Comparison of ENCODE assay signal across 9 cellular contexts in genomic region chr17:28741358-28742349, GRCh38. TPM values are rescaled to one million over a fixed set of nuclear protein-coding genes. Genes with fewer than 3 reads are reported as not detected.
A peak's percentile ranks its signal among the peaks of the same experiment; 100 is the strongest.
DNase-seq lines count a peak whose midpoint lies in the region; ATAC-seq and TF ChIP-seq lines count a peak whose summit lies in the region.
"Had no signal": no experiment of that assay in that cellular context is flagged by ENCODE, and none has a peak within 500 bp of the region (broad histone marks: within the 10 kb centered on the region; RNA-seq: fewer than 3 reads in every experiment).

No MANE protein-coding gene starts in this region.

- peaks cover 12% of the 10 kb centered on the region for H4K20me1 ChIP-seq in hepatocyte (ENCODE audit: insufficient read depth, poor library complexity, severe bottlenecking)

- ATAC-seq in stimulated activated naive CD8-positive, alpha-beta T cell treated with anti-CD3 and anti-CD28 coated beads, Interleukin-15, Interleukin-2, amounts not matched to agents 100 U/mL and 50 U/mL, for 24 hours = no peak
- ATAC-seq in RWPE2 (ENCODE audit: low read depth) = no peak
- ATAC-seq in upper lobe of right lung = no peak
- no peak for ATAC-seq in GM21381 (IDR thresholded peaks at IDR 0.05; ENCODE audit: unreplicated experiment)
- no peak for ATAC-seq in HG03469 (IDR thresholded peaks at IDR 0.05; ENCODE audit: unreplicated experiment)

- intact Hi-C loops in upper lobe of right lung (cut with DNase I) = no loop called here
- intact Hi-C loops in activated CD4-positive, alpha-beta memory T cell treated with anti-CD3 and anti-CD28 coated beads for 36 hours (cut with micrococcal nuclease) = no loop called here

- H3K27me3 Mint-ChIP-seq in stimulated activated naive CD8-positive, alpha-beta T cell treated with anti-CD3 and anti-CD28 coated beads, Interleukin-15, Interleukin-2, amounts not matched to agents 100 ng/mL and 50 ng/mL, for 24 hours = no peaks in the 10 kb centered on the region
- H3K27me3 Mint-ChIP-seq in activated CD4-positive, alpha-beta memory T cell treated with anti-CD3 and anti-CD28 coated beads for 36 hours = no peaks in the 10 kb centered on the region

- H3K36me3 ChIP-seq in RWPE2 (ENCODE audit: low read depth) = peaks cover 21% of the 10 kb centered on the region
- no peaks in the 10 kb centered on the region for H3K36me3 ChIP-seq in hepatocyte (replicated peaks; ENCODE audit: insufficient read depth, low read depth)
- no peaks in the 10 kb centered on the region for H3K36me3 ChIP-seq in upper lobe of right lung

- H3K4me1 ChIP-seq in RWPE2 (ENCODE audit: insufficient read depth, poor library complexity, severe bottlenecking) = peaks cover 10% of the 10 kb centered on the region
- H3K4me1 ChIP-seq in hepatocyte (ENCODE audit: insufficient read depth) = peaks cover 21% of the 10 kb centered on the region
- H3K4me1 ChIP-seq in upper lobe of right lung = peaks cover 23% of the 10 kb centered on the region

- H3K27ac Mint-ChIP-seq in stimulated activated naive CD8-positive, alpha-beta T cell treated with anti-CD3 and anti-CD28 coated beads, Interleukin-15, Interleukin-2, amounts not matched to agents 100 ng/mL and 50 ng/mL, for 24 hours = peak overlapping the region; percentile 36
- no peak overlapping the region for H3K27ac Mint-ChIP-seq in activated CD4-positive, alpha-beta memory T cell treated with anti-CD3 and anti-CD28 coated beads for 36 hours

- H3K79me2 ChIP-seq in hepatocyte = peaks cover 31% of the 10 kb centered on the region

- no peak for TF ChIP-seq CTCF in RWPE2 (IDR thresholded peaks at IDR 0.05; ENCODE audit: poor library complexity, severe bottlenecking)
- TF ChIP-seq CTCF in hepatocyte (IDR thresholded peaks at IDR 0.05; ENCODE audit: poor library complexity) = no peak
- TF ChIP-seq CTCF in upper lobe of right lung (IDR thresholded peaks at IDR 0.05) = no peak

- WGBS in hepatocyte (ENCODE audit: low lambda C conversion rate, missing lambda C conversion rate) = 86% methylated on average over 19 of the region's 19 CpGs

- H3K4me3 ChIP-seq in RWPE2 (ENCODE audit: severe bottlenecking) = no peak overlapping the region
- H3K4me3 ChIP-seq in hepatocyte = no peak overlapping the region
- no peak overlapping the region for H3K4me3 ChIP-seq in upper lobe of right lung

- CTCF ChIA-PET in activated CD4-positive, alpha-beta memory T cell treated with anti-CD3 and anti-CD28 coated beads for 36 hours (lab: Charles Lee) = interaction anchor here (2.1 to 16.9 kb wide), 3 partner anchors 9 to 22 kb away, joined by 7 to 632 read pairs (median 18); partner anchors contain the start of genes NEK8 and TLCD1

- no peak overlapping the region for H2AFZ ChIP-seq in hepatocyte

- no peaks in the 10 kb centered on the region for H3K9me3 Mint-ChIP-seq in stimulated activated naive CD8-positive, alpha-beta T cell treated with anti-CD3 and anti-CD28 coated beads, Interleukin-15, Interleukin-2, amounts not matched to agents 100 ng/mL and 50 ng/mL, for 24 hours
- no peaks in the 10 kb centered on the region for H3K9me3 Mint-ChIP-seq in activated CD4-positive, alpha-beta memory T cell treated with anti-CD3 and anti-CD28 coated beads for 36 hours

- H3K9me3 ChIP-seq in RWPE2 (ENCODE audit: severe bottlenecking) (no peaks in the 10 kb centered on the region), hepatocyte (ENCODE audit: low read depth) (no peaks in the 10 kb centered on the region), upper lobe of right lung (no peaks in the 10 kb centered on the region)

- H3K36me3 Mint-ChIP-seq in stimulated activated naive CD8-positive, alpha-beta T cell treated with anti-CD3 and anti-CD28 coated beads, Interleukin-15, Interleukin-2, amounts not matched to agents 100 ng/mL and 50 ng/mL, for 24 hours (ENCODE audit: low read depth) = peaks cover 39% of the 10 kb centered on the region
- H3K36me3 Mint-ChIP-seq in activated CD4-positive, alpha-beta memory T cell treated with anti-CD3 and anti-CD28 coated beads for 36 hours = peaks cover 18% of the 10 kb centered on the region

- peaks cover 50% of the 10 kb centered on the region for H3K4me1 Mint-ChIP-seq in stimulated activated naive CD8-positive, alpha-beta T cell treated with anti-CD3 and anti-CD28 coated beads, Interleukin-15, Interleukin-2, amounts not matched to agents 100 ng/mL and 50 ng/mL, for 24 hours (ENCODE audit: low read depth)
- H3K4me1 Mint-ChIP-seq in activated CD4-positive, alpha-beta memory T cell treated with anti-CD3 and anti-CD28 coated beads for 36 hours (ENCODE audit: low read depth) = peaks cover 33% of the 10 kb centered on the region

- POLR2A ChIA-PET in activated CD4-positive, alpha-beta memory T cell treated with anti-CD3 and anti-CD28 coated beads for 36 hours (lab: Charles Lee) = interaction anchor here (1.5 to 13.5 kb wide), 2 partner anchors 9 to 15 kb away, joined by 3 to 202 read pairs; partner anchors contain the start of genes NEK8 and TLCD1

- no peak overlapping the region for H3K4me3 Mint-ChIP-seq in stimulated activated naive CD8-positive, alpha-beta T cell treated with anti-CD3 and anti-CD28 coated beads, Interleukin-15, Interleukin-2, amounts not matched to agents 100 ng/mL and 50 ng/mL, for 24 hours
- no peak overlapping the region for H3K4me3 Mint-ChIP-seq in activated CD4-positive, alpha-beta memory T cell treated with anti-CD3 and anti-CD28 coated beads for 36 hours

- no peak overlapping the region for H3K4me2 ChIP-seq in hepatocyte

- H3K27ac ChIP-seq in RWPE2 (ENCODE audit: poor library complexity, severe bottlenecking) = peak overlapping the region; percentile 95
- H3K27ac ChIP-seq in hepatocyte = peak overlapping the region; percentile 100
- H3K27ac ChIP-seq in upper lobe of right lung = peak overlapping the region; percentile 94

- H3K9me2 ChIP-seq in hepatocyte (replicated peaks; ENCODE audit: insufficient read depth) = no peaks in the 10 kb centered on the region

- no peaks in the 10 kb centered on the region for H3K27me3 ChIP-seq in RWPE2 (ENCODE audit: insufficient read depth, poor library complexity, severe bottlenecking)
- H3K27me3 ChIP-seq in hepatocyte = no peaks in the 10 kb centered on the region
- H3K27me3 ChIP-seq in upper lobe of right lung = no peaks in the 10 kb centered on the region

- DNase-seq in stimulated activated naive CD8-positive, alpha-beta T cell treated with anti-CD3 and anti-CD28 coated beads, Interleukin-15, Interleukin-2, amounts not matched to agents 100 U/mL and 50 U/mL, for 24 hours = no peak
- DNase-seq in RWPE2 (ENCODE audit: low spot score) (no peak), hepatocyte (ENCODE audit: low spot score) (peak; percentile 14), upper lobe of right lung (no peak)
- DNase-seq in activated CD4-positive, alpha-beta memory T cell treated with anti-CD3 and anti-CD28 coated beads for 36 hours = no peak
- DNase-seq: activated T-cell treated with anti-CD3 and anti-CD28 coated beads, Interleukin-2, amount 50 U/mL, for 48 hours had no signal

RNA-seq across cellular contexts. Expression of gene TRAF4, which starts 2.2 kb away (rescaled TPM):
- 99.5 and 107 TPM in 2 replicates for total RNA-seq in hepatocyte
- 66.2 and 81.4 TPM in 2 replicates for polyA plus RNA-seq in hepatocyte
- total RNA-seq in upper lobe of right lung = 65.9 TPM
- 10 to 100 TPM; 83.0 to 83.9 TPM for total RNA-seq in activated CD4-positive, alpha-beta memory T cell treated with anti-CD3 and anti-CD28 coated beads for 36 hours

RNA-seq across cellular contexts. Expression of gene NEK8, which starts 13.1 kb away (rescaled TPM):
- total RNA-seq in hepatocyte = 3.3 and 5.5 TPM in 2 replicates
- 8.1 and 9.7 TPM in 2 replicates for polyA plus RNA-seq in hepatocyte
- total RNA-seq in upper lobe of right lung = 8.4 TPM
- total RNA-seq in activated CD4-positive, alpha-beta memory T cell treated with anti-CD3 and anti-CD28 coated beads for 36 hours = 1 to 10 TPM; 3.4 to 4.0 TPM

RNA-seq across cellular contexts. Expression of gene TLCD1, which starts 15.6 kb away (rescaled TPM):
- total RNA-seq in hepatocyte (12.5 and 14.6 TPM in 2 replicates), upper lobe of right lung (16.2 TPM)
- 23.4 and 26.6 TPM in 2 replicates for polyA plus RNA-seq in hepatocyte
- 1 to 10 TPM; 9.1 to 9.5 TPM for total RNA-seq in activated CD4-positive, alpha-beta memory T cell treated with anti-CD3 and anti-CD28 coated beads for 36 hours

RNA-seq across cellular contexts. Expression of gene RPL23A, which starts 21.9 kb away (rescaled TPM):
- total RNA-seq in hepatocyte (501 and 614 TPM in 2 replicates), upper lobe of right lung (1,221 TPM)
- polyA plus RNA-seq in hepatocyte = 1,050 and 1,115 TPM in 2 replicates
- 1,000 to 10,000 TPM; 2,357 to 2,419 TPM for total RNA-seq in activated CD4-positive, alpha-beta memory T cell treated with anti-CD3 and anti-CD28 coated beads for 36 hours

RNA-seq across cellular contexts. Expression of gene RAB34, which starts 24.0 kb away (rescaled TPM):
- 160 and 184 TPM in 2 replicates for total RNA-seq in hepatocyte
- 180 and 185 TPM in 2 replicates for polyA plus RNA-seq in hepatocyte
- 63.5 TPM for total RNA-seq in upper lobe of right lung
- total RNA-seq in activated CD4-positive, alpha-beta memory T cell treated with anti-CD3 and anti-CD28 coated beads for 36 hours = 1 to 10 TPM; 4.9 to 6.6 TPM
